Comparison of ENCODE assay signal across 15 cellular contexts in the genomic region with DNA sequence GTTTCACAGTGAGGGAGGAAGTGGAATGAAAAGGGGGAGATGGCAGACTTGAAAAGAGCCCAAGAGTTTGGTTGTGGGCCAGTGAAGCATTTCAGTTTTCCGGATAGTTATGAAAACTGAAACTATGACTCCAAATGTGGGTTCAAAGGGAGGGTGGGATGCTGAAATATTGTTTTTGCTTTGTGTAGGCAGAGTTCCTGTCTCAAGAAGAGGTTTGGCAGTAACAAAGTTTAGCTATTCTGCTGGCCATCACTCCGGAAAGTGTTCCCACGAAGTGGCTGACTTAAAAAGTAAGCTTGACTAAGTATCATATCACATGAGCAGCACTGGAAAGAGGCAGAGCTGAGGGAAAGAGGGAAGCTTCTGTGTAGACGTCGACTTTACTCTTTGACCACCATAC.
DNase-seq lines count a peak whose midpoint lies in the region; ATAC-seq and TF ChIP-seq lines count a peak whose summit lies in the region.
"Had no signal": no experiment of that assay in that cellular context is flagged by ENCODE, and none has a peak within 500 bp of the region (broad histone marks: within the 10 kb centered on the region; RNA-seq: fewer than 3 reads in every experiment).

No MANE protein-coding gene starts in this region.

- intact Hi-C loops in activated T-helper 2 cell treated with anti-CD3 and anti-CD28 coated beads, Interferon-gamma antibody, Interleukin-2, Interleukin-4, amounts not matched to agents 10 μg/mL and 5 μg/mL and 100 μg/mL, durations not matched to agents 14 hours and 24 hours and 36 hours (cut with micrococcal nuclease) = loop anchor here (2.0 to 10.0 kb wide), 2 partner anchors 472 to 800 kb away; partner anchors contain the start of gene IFNG
- intact Hi-C loops in left ventricle myocardium superior (cut with micrococcal nuclease) = loop anchor here (10.0 kb wide), 1 partner anchor 590 kb away; no protein-coding TSS in a partner anchor
- intact Hi-C loops in testis (cut with DNase I; ENCODE audit: low total_unique reads) = loop anchor here (10.0 kb wide), 1 partner anchor 590 kb away; no protein-coding TSS in a partner anchor

- TF ChIP-seq POLR2A in testis (IDR thresholded peaks at IDR 0.05) = no peak

- TF ChIP-seq CTCF in testis (IDR thresholded peaks at IDR 0.05) (no peak), brain microvascular endothelial cell (IDR thresholded peaks at IDR 0.05; ENCODE audit: low read depth, low read length, missing control alignments) (no peak)

- peaks cover 6% of the 10 kb centered on the region for H3K27me3 Mint-ChIP-seq in activated T-helper 2 cell treated with anti-CD3 and anti-CD28 coated beads, Interferon-gamma antibody, Interleukin-2, Interleukin-4, amounts not matched to agents 10 μg/mL and 5 μg/mL and 100 μg/mL, durations not matched to agents 14 hours and 24 hours and 36 hours (ENCODE audit: low read depth)

- H3K4me1 ChIP-seq in testis = peaks cover 6% of the 10 kb centered on the region

- H3K27ac Mint-ChIP-seq in activated T-helper 2 cell treated with anti-CD3 and anti-CD28 coated beads, Interferon-gamma antibody, Interleukin-2, Interleukin-4, amounts not matched to agents 10 μg/mL and 5 μg/mL and 100 μg/mL, durations not matched to agents 14 hours and 24 hours and 36 hours = peak overlapping the region; percentile 13

- H3K4me3 Mint-ChIP-seq in activated T-helper 2 cell treated with anti-CD3 and anti-CD28 coated beads, Interferon-gamma antibody, Interleukin-2, Interleukin-4, amounts not matched to agents 10 μg/mL and 5 μg/mL and 100 μg/mL, durations not matched to agents 14 hours and 24 hours and 36 hours (ENCODE audit: low read depth) = no peak overlapping the region

- H3K9me3 ChIP-seq in testis = no peaks in the 10 kb centered on the region
- H3K9me3 ChIP-seq: neutrophil, Peyer's patch had no signal

- in situ Hi-C loops in brain microvascular endothelial cell (cut with HindIII; ENCODE audit: low pct_ligation_motif_present, low sequenced_read_pairs) = no loop called here

- no peaks in the 10 kb centered on the region for H3K9me3 Mint-ChIP-seq in activated T-helper 2 cell treated with anti-CD3 and anti-CD28 coated beads, Interferon-gamma antibody, Interleukin-2, Interleukin-4, amounts not matched to agents 10 μg/mL and 5 μg/mL and 100 μg/mL, durations not matched to agents 14 hours and 24 hours and 36 hours

- H3K27ac ChIP-seq in testis = peak overlapping the region in 1 of 2 donors; percentile 13
- no peak overlapping the region for H3K27ac ChIP-seq in brain microvascular endothelial cell
- H3K27ac ChIP-seq: neutrophil had no signal

- WGBS in testis, 2 donors = 21 to 35% methylated on average over 5 of the region's 5 CpGs

- H3K27me3 ChIP-seq in testis (no peaks in the 10 kb centered on the region), brain microvascular endothelial cell (replicated peaks) (no peaks in the 10 kb centered on the region)
- H3K27me3 ChIP-seq: Peyer's patch had no signal

- H3K4me1 Mint-ChIP-seq in activated T-helper 2 cell treated with anti-CD3 and anti-CD28 coated beads, Interferon-gamma antibody, Interleukin-2, Interleukin-4, amounts not matched to agents 10 μg/mL and 5 μg/mL and 100 μg/mL, durations not matched to agents 14 hours and 24 hours and 36 hours (ENCODE audit: low read depth) = peaks cover 24% of the 10 kb centered on the region

- H3K36me3 ChIP-seq in testis (ENCODE audit: low read depth, missing control alignments) = no peaks in the 10 kb centered on the region
- no peaks in the 10 kb centered on the region for H3K36me3 ChIP-seq in brain microvascular endothelial cell (replicated peaks)
- H3K36me3 ChIP-seq: neutrophil, Peyer's patch had no signal

- ATAC-seq in left ventricle myocardium superior = peak; percentile 56
- ATAC-seq in GM18861 (IDR thresholded peaks at IDR 0.05; ENCODE audit: unreplicated experiment) = no peak

- peak; percentile 4 for DNase-seq in activated naive CD4-positive, alpha-beta T cell treated with Interleukin-2 at 50 U/mL for 16 hours
- DNase-seq in activated naive CD4-positive, alpha-beta T cell treated with anti-CD3 and anti-CD28 coated beads, Interleukin-2, amount 50 U/mL, for 16 hours = no peak
- DNase-seq in activated T-helper 2 cell treated with anti-CD3 and anti-CD28 coated beads, Interferon-gamma antibody, Interleukin-2, Interleukin-4, amounts not matched to agents 10 μg/mL and 5 μg/mL and 100 μg/mL, durations not matched to agents 14 hours and 24 hours and 36 hours (ENCODE audit: low spot score) = no peak
- DNase-seq in left ventricle myocardium superior = no peak
- peak; percentile 28 for DNase-seq in testis
- DNase-seq in brain microvascular endothelial cell = no peak
- DNase-seq in NCI-H510A (lab: John Stamatoyannopoulos, UW) = no peak
- DNase-seq: anterior cingulate cortex; DMS153; effector CD8-positive, alpha-beta T cell; glutamatergic neuron; NCI-H1417 treated with DMSO at 0.1 percent for 48 hours; Peyer's patch had no signal

- no peaks in the 10 kb centered on the region for H3K36me3 Mint-ChIP-seq in activated T-helper 2 cell treated with anti-CD3 and anti-CD28 coated beads, Interferon-gamma antibody, Interleukin-2, Interleukin-4, amounts not matched to agents 10 μg/mL and 5 μg/mL and 100 μg/mL, durations not matched to agents 14 hours and 24 hours and 36 hours (ENCODE audit: low read depth)

- no peak overlapping the region for H3K4me3 ChIP-seq in testis
- no peak overlapping the region for H3K4me3 ChIP-seq in brain microvascular endothelial cell (ENCODE audit: low read depth, low read length)
- H3K4me3 ChIP-seq: Peyer's patch had no signal

Comparison
In these comparisons a context has a peak if more than half of its experiments do, and no peak if none do; other contexts are left out.
1. DNase-seq: peak in activated naive CD4-positive, alpha-beta T cell treated with Interleukin-2 at 50 U/mL for 16 hours (single experiment) and testis (single experiment); none in activated naive CD4-positive, alpha-beta T cell treated with anti-CD3 and anti-CD28 coated beads, Interleukin-2, amount 50 U/mL, for 16 hours (single experiment), activated T-helper 2 cell treated with anti-CD3 and anti-CD28 coated beads, Interferon-gamma antibody, Interleukin-2, Interleukin-4, amounts not matched to agents 10 μg/mL and 5 μg/mL and 100 μg/mL, durations not matched to agents 14 hours and 24 hours and 36 hours (single experiment), left ventricle myocardium superior (single experiment), brain microvascular endothelial cell (single experiment) and NCI-H510A (single experiment).